In genomic region chr19:17216058-17216670, GRCh38 we compare ENCODE assay signal across 8 cellular contexts. TPM values are rescaled to one million over a fixed set of nuclear protein-coding genes. Genes with fewer than 3 reads are reported as not detected.
A peak's percentile ranks its signal among the peaks of the same experiment; 100 is the strongest.
DNase-seq lines count a peak whose midpoint lies in the region; ATAC-seq and TF ChIP-seq lines count a peak whose summit lies in the region.

No MANE protein-coding gene starts in this region.

- H3K4me1 ChIP-seq in CD8-positive, alpha-beta T cell (ENCODE audit: insufficient read depth, low read length), result peaks cover 13% of the 10 kb centered on the region
- H3K4me1 ChIP-seq in ectodermal cell (ENCODE audit: control insufficient read depth, insufficient read depth, low read length) (peaks cover 5% of the 10 kb centered on the region), osteoblast (ENCODE audit: insufficient read depth, low read length) (peaks cover 16% of the 10 kb centered on the region)

- CTCF ChIA-PET in CD8-positive, alpha-beta T cell (lab: Charles Lee), result interaction anchor here (0.9 to 1.8 kb wide), 2 partner anchors 10 to 149 kb away, joined by 3 to 5 read pairs; no protein-coding TSS in a partner anchor

- no peak for DNase-seq in CD8-positive, alpha-beta T cell
- DNase-seq in NCI-H2227 treated with DMSO at 0.1 percent for 48 hours (lab: John Stamatoyannopoulos, UW) (peak; percentile 21), osteoblast (ENCODE audit: insufficient read length, low spot score, missing footprints) (peak; percentile 54), NCI-H345 treated with DMSO at 0.1 percent for 48 hours (lab: John Stamatoyannopoulos, UW; ENCODE audit: unreplicated experiment) (no peak), NCI-H1694 (lab: John Stamatoyannopoulos, UW) (no peak)
- DNase-seq in stimulated activated CD4-positive, alpha-beta T cell treated with anti-CD3 and anti-CD28 coated beads, Interleukin-15, amount 100 ng/mL, for 24 hours, result no peak

- H3K4me3 ChIP-seq in CD8-positive, alpha-beta T cell (ENCODE audit: low read depth, low read length), result no peak overlapping the region
- H3K4me3 ChIP-seq in ectodermal cell (ENCODE audit: insufficient read depth, low read depth, low read length) (peak overlapping the region; percentile 77), osteoblast (ENCODE audit: insufficient read depth, low read length) (peak overlapping the region; percentile 87)

- peaks cover 3% of the 10 kb centered on the region for H3K79me2 ChIP-seq in osteoblast (ENCODE audit: insufficient read depth, low read length)

- H3K36me3 Mint-ChIP-seq in CD8-positive, alpha-beta T cell, result peaks cover 45% of the 10 kb centered on the region

- no peak for ATAC-seq in CD8-positive, alpha-beta T cell
- no peak for ATAC-seq in GM18868 (IDR thresholded peaks at IDR 0.05; ENCODE audit: unreplicated experiment)

- H3K36me3 ChIP-seq in CD8-positive, alpha-beta T cell (ENCODE audit: insufficient read depth, low read length), result peaks cover 14% of the 10 kb centered on the region
- H3K36me3 ChIP-seq in ectodermal cell (ENCODE audit: control insufficient read depth, insufficient read depth, low read length), result no peaks in the 10 kb centered on the region
- H3K36me3 ChIP-seq in osteoblast (ENCODE audit: insufficient read depth, low read length), result peaks cover 35% of the 10 kb centered on the region

- no peaks in the 10 kb centered on the region for H3K9me3 ChIP-seq in CD8-positive, alpha-beta T cell (ENCODE audit: low read length)
- H3K9me3 ChIP-seq in ectodermal cell (ENCODE audit: control insufficient read depth, low read length), result no peaks in the 10 kb centered on the region
- no peaks in the 10 kb centered on the region for H3K9me3 ChIP-seq in osteoblast (ENCODE audit: low read depth, low read length)

- no peak overlapping the region for H3K27ac ChIP-seq in CD8-positive, alpha-beta T cell (ENCODE audit: low read depth, low read length)
- H3K27ac ChIP-seq in ectodermal cell (ENCODE audit: insufficient read depth, low read depth, low read length, poor library complexity, severe bottlenecking) (no peak overlapping the region), osteoblast (ENCODE audit: low read depth, low read length) (peak overlapping the region; percentile 45)

- no peak for TF ChIP-seq CTCF in CD8-positive, alpha-beta T cell (IDR thresholded peaks at IDR 0.05)
- no peak for TF ChIP-seq CTCF in osteoblast (IDR thresholded peaks at IDR 0.05; ENCODE audit: extremely low read depth, low read depth, low read length)

- intact Hi-C loops in CD8-positive, alpha-beta T cell (cut with DNase I, micrococcal nuclease), result no loop called here

- H3K4me3 Mint-ChIP-seq in CD8-positive, alpha-beta T cell, result peak overlapping the region; percentile 90

- no peaks in the 10 kb centered on the region for H3K27me3 ChIP-seq in CD8-positive, alpha-beta T cell (ENCODE audit: insufficient read depth, low read length)
- H3K27me3 ChIP-seq in ectodermal cell (ENCODE audit: control insufficient read depth, insufficient read depth, low read length, poor library complexity, severe bottlenecking), result no peaks in the 10 kb centered on the region
- H3K27me3 ChIP-seq in osteoblast (ENCODE audit: insufficient read depth, low read length), result no peaks in the 10 kb centered on the region

- no peaks in the 10 kb centered on the region for H4K20me1 ChIP-seq in osteoblast (ENCODE audit: insufficient read depth, low read length)

- H3K4me1 Mint-ChIP-seq in CD8-positive, alpha-beta T cell (ENCODE audit: low read depth), result peaks cover 15% of the 10 kb centered on the region

- H3K27ac Mint-ChIP-seq in CD8-positive, alpha-beta T cell, result peak overlapping the region; percentile 99

- WGBS in ectodermal cell, 2 experiments, result 95 to 97% methylated on average over 13 of the region's 13 CpGs

- no peak overlapping the region for H2AFZ ChIP-seq in osteoblast (ENCODE audit: low read length)

- H3K4me2 ChIP-seq in osteoblast (ENCODE audit: insufficient read depth, low read length), result peak overlapping the region; percentile 93

- H3K27me3 Mint-ChIP-seq in CD8-positive, alpha-beta T cell (ENCODE audit: low read depth), result no peaks in the 10 kb centered on the region

- H3K9me3 Mint-ChIP-seq in CD8-positive, alpha-beta T cell, result no peaks in the 10 kb centered on the region

- POLR2A ChIA-PET in CD8-positive, alpha-beta T cell (lab: Charles Lee), result interaction anchor here (0.7 to 4.4 kb wide), 10 partner anchors 7 to 141 kb away, joined by 3 to 65 read pairs (median 12); partner anchors contain the start of genes ANO8, BABAM1, HAUS8 and MYO9B

RNA-seq across cellular contexts. Expression of gene USE1, which starts 1.0 kb away (rescaled TPM):
- 10 to 100 TPM; 23.1 to 25.3 TPM for total RNA-seq in CD8-positive, alpha-beta T cell
- 17.7 TPM for polyA plus RNA-seq in ectodermal cell (2013, experiment 1 of 4)
- 19.2 TPM for polyA plus RNA-seq in ectodermal cell (2013, experiment 2 of 4)
- 16.9 TPM for polyA plus RNA-seq in ectodermal cell (2013, experiment 3 of 4)
- 21.8 TPM for polyA plus RNA-seq in ectodermal cell (2013, experiment 4 of 4)
- 22.4 and 25.7 TPM in 2 replicates for total RNA-seq in osteoblast

RNA-seq across cellular contexts. Expression of gene OCEL1, which starts 9.9 kb away (rescaled TPM):
- total RNA-seq in CD8-positive, alpha-beta T cell, result 10 to 100 TPM; 20.9 to 24.9 TPM
- polyA plus RNA-seq in ectodermal cell (2013, experiment 1 of 4), result 19.2 TPM
- polyA plus RNA-seq in ectodermal cell (2013, experiment 2 of 4), result 16.3 TPM
- polyA plus RNA-seq in ectodermal cell (2013, experiment 3 of 4), result 12.2 TPM
- polyA plus RNA-seq in ectodermal cell (2013, experiment 4 of 4), result 16.9 TPM
- total RNA-seq in osteoblast, result 2.4 and 3.3 TPM in 2 replicates

RNA-seq across cellular contexts. Expression of gene NR2F6, which starts 29.6 kb away (rescaled TPM):
- total RNA-seq in CD8-positive, alpha-beta T cell, result under 1 TPM; 0.31 to 0.38 TPM
- polyA plus RNA-seq in ectodermal cell (2013, experiment 1 of 4), result 32.8 TPM
- polyA plus RNA-seq in ectodermal cell (2013, experiment 2 of 4), result 35.5 TPM
- polyA plus RNA-seq in ectodermal cell (2013, experiment 3 of 4), result 38.3 TPM
- 36.2 TPM for polyA plus RNA-seq in ectodermal cell (2013, experiment 4 of 4)
- 29.5 and 32.2 TPM in 2 replicates for total RNA-seq in osteoblast

RNA-seq across cellular contexts. Expression of gene USHBP1, which starts 48.4 kb away (rescaled TPM):
- not detected for total RNA-seq in CD8-positive, alpha-beta T cell
- polyA plus RNA-seq in ectodermal cell (2013, experiment 1 of 4), result 0.91 TPM
- 1.3 TPM for polyA plus RNA-seq in ectodermal cell (2013, experiment 2 of 4)
- 0.75 TPM for polyA plus RNA-seq in ectodermal cell (2013, experiment 3 of 4)
- polyA plus RNA-seq in ectodermal cell (2013, experiment 4 of 4), result 0.45 TPM
- not detected in 2 replicates for total RNA-seq in osteoblast

RNA-seq across cellular contexts. Expression of gene BABAM1, which starts 51.1 kb away (rescaled TPM):
- 10 to 100 TPM; 46.9 to 58.0 TPM for total RNA-seq in CD8-positive, alpha-beta T cell
- 129 TPM for polyA plus RNA-seq in ectodermal cell (2013, experiment 1 of 4)
- 116 TPM for polyA plus RNA-seq in ectodermal cell (2013, experiment 2 of 4)
- 96.0 TPM for polyA plus RNA-seq in ectodermal cell (2013, experiment 3 of 4)
- 97.9 TPM for polyA plus RNA-seq in ectodermal cell (2013, experiment 4 of 4)
- total RNA-seq in osteoblast, result 74.8 and 76.7 TPM in 2 replicates

Comparison
In these comparisons a context has a peak if more than half of its experiments do, and no peak if none do; other contexts are left out.
1. DNase-seq: peak in NCI-H2227 treated with DMSO at 0.1 percent for 48 hours (single experiment) and osteoblast (single experiment); none in CD8-positive, alpha-beta T cell (0 of 7), NCI-H345 treated with DMSO at 0.1 percent for 48 hours (single experiment), NCI-H1694 (single experiment) and stimulated activated CD4-positive, alpha-beta T cell treated with anti-CD3 and anti-CD28 coated beads, Interleukin-15, amount 100 ng/mL, for 24 hours (single experiment).
2. RNA of gene NR2F6, which starts 29.6 kb away (total RNA-seq): 29.5 to 32.2 TPM in osteoblast; 0.31 to 0.38 TPM in CD8-positive, alpha-beta T cell; every median in the first group is over 10 times any median in the second.